ENCODE assay signal across 8 cellular contexts in the genomic region with DNA sequence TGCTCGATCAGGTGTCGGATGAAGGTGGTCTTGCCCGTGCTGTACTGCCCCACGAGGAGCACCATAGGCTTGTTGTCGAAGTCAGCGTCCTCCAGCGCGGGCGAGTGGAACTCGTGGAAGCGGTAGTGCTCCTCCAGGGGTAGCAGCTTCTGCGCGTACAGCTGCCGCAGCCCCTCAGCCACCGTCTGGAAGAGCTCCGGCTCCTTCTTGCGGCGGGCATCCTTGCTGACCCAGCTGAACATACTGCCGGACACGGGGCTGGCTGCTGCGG. TPM values are rescaled to one million over a fixed set of nuclear protein-coding genes. Genes with fewer than 3 reads are reported as not detected.
DNase-seq lines count a peak whose midpoint lies in the region; ATAC-seq and TF ChIP-seq lines count a peak whose summit lies in the region.

No MANE protein-coding gene starts in this region.

- peaks cover 65% of the 10 kb centered on the region for H3K4me1 Mint-ChIP-seq in activated CD8-positive, alpha-beta memory T cell treated with anti-CD3 and anti-CD28 coated beads, Interleukin-2, amount 10 ng/mL, durations not matched to agents 7 days and 5 days
- H3K4me1 Mint-ChIP-seq in osteocyte (ENCODE audit: unreplicated experiment) = peaks cover 46% of the 10 kb centered on the region

- H3K9me3 ChIP-seq in SJSA1 (replicated peaks) = no peaks in the 10 kb centered on the region
- no peaks in the 10 kb centered on the region for H3K9me3 ChIP-seq in esophagus squamous epithelium

- no peaks in the 10 kb centered on the region for H3K27me3 Mint-ChIP-seq in activated CD8-positive, alpha-beta memory T cell treated with anti-CD3 and anti-CD28 coated beads, Interleukin-2, amount 10 ng/mL, durations not matched to agents 7 days and 5 days
- H3K27me3 Mint-ChIP-seq in osteocyte (ENCODE audit: unreplicated experiment) = no peaks in the 10 kb centered on the region

- no peak for DNase-seq in activated CD8-positive, alpha-beta memory T cell treated with anti-CD3 and anti-CD28 coated beads, Interleukin-2, amount 10 ng/mL, durations not matched to agents 7 days and 5 days
- DNase-seq in activated CD8-positive, alpha-beta memory T cell treated with anti-CD3 and anti-CD28 coated beads, Interleukin-2, amount 50 U/mL, for 4 hours = no peak
- no peak for DNase-seq in SJSA1 (ENCODE audit: low read depth in 1 of 2, low spot score in 2 of 2)
- no peak for DNase-seq in esophagus squamous epithelium (lab: John Stamatoyannopoulos, UW)
- no peak for DNase-seq in osteocyte (ENCODE audit: extremely low spot score, unreplicated experiment)
- DNase-seq in stimulated activated CD4-positive, alpha-beta T cell treated with anti-CD3 and anti-CD28 coated beads, Interleukin-4, amount 100 ng/mL, for 24 hours = no peak
- DNase-seq in SKM-1 (lab: John Stamatoyannopoulos, UW; ENCODE audit: unreplicated experiment) = no peak

- WGBS in esophagus squamous epithelium, 2 donors = 2% methylated on average over 7 of the region's 21 CpGs; no CpG with 5 or more reads in 1 of the 2 donors

- H3K9me3 Mint-ChIP-seq in activated CD8-positive, alpha-beta memory T cell treated with anti-CD3 and anti-CD28 coated beads, Interleukin-2, amount 10 ng/mL, durations not matched to agents 7 days and 5 days (ENCODE audit: low read depth) = no peaks in the 10 kb centered on the region
- no peaks in the 10 kb centered on the region for H3K9me3 Mint-ChIP-seq in osteocyte (ENCODE audit: unreplicated experiment)

- intact Hi-C loops in esophagus squamous epithelium (cut with DNase I) = no loop called here

- peaks cover 34% of the 10 kb centered on the region for H3K36me3 Mint-ChIP-seq in activated CD8-positive, alpha-beta memory T cell treated with anti-CD3 and anti-CD28 coated beads, Interleukin-2, amount 10 ng/mL, durations not matched to agents 7 days and 5 days
- H3K36me3 Mint-ChIP-seq in osteocyte (ENCODE audit: unreplicated experiment) = no peaks in the 10 kb centered on the region

- CTCF ChIA-PET in activated CD8-positive, alpha-beta memory T cell treated with anti-CD3 and anti-CD28 coated beads, Interleukin-2, amount 10 ng/mL, durations not matched to agents 7 days and 5 days (lab: Charles Lee) = interaction anchor here (0.6 to 31.3 kb wide), 9 partner anchors 9 to 453 kb away, joined by 3 to 1163 read pairs (median 4); partner anchors contain the start of genes ARL2, CDC42BPG and ZNHIT2

- peak overlapping the region; percentile 75 for H3K4me3 ChIP-seq in SJSA1
- peak overlapping the region; percentile 79 to 96 (median 82) for H3K4me3 ChIP-seq in esophagus squamous epithelium

- H3K4me1 ChIP-seq in SJSA1 (replicated peaks) (peaks cover 29% of the 10 kb centered on the region), esophagus squamous epithelium (peaks cover 37 to 72% (median 53%) of the 10 kb centered on the region in 3 donors)

- TF ChIP-seq POLR2A in esophagus squamous epithelium (IDR thresholded peaks at IDR 0.05) = no peak

- peaks cover 40% of the 10 kb centered on the region for H3K36me3 ChIP-seq in SJSA1
- peaks cover 0 to 17% (median 4%) of the 10 kb centered on the region in 3 donors for H3K36me3 ChIP-seq in esophagus squamous epithelium

- ATAC-seq in activated CD8-positive, alpha-beta memory T cell treated with anti-CD3 and anti-CD28 coated beads, Interleukin-2, amount 10 ng/mL, durations not matched to agents 7 days and 5 days = no peak
- ATAC-seq in GM19328 (IDR thresholded peaks at IDR 0.05; ENCODE audit: unreplicated experiment) = no peak

- H3K4me3 Mint-ChIP-seq in activated CD8-positive, alpha-beta memory T cell treated with anti-CD3 and anti-CD28 coated beads, Interleukin-2, amount 10 ng/mL, durations not matched to agents 7 days and 5 days = peak overlapping the region; percentile 94
- peak overlapping the region; percentile 92 for H3K4me3 Mint-ChIP-seq in osteocyte (ENCODE audit: unreplicated experiment)

- H3K27ac Mint-ChIP-seq in activated CD8-positive, alpha-beta memory T cell treated with anti-CD3 and anti-CD28 coated beads, Interleukin-2, amount 10 ng/mL, durations not matched to agents 7 days and 5 days = peak overlapping the region; percentile 82
- peak overlapping the region; percentile 87 for H3K27ac Mint-ChIP-seq in osteocyte (ENCODE audit: unreplicated experiment)

- no peaks in the 10 kb centered on the region for H3K27me3 ChIP-seq in SJSA1 (replicated peaks)
- H3K27me3 ChIP-seq in esophagus squamous epithelium = no peaks in the 10 kb centered on the region

- peak in 1 of 6 experiments; percentile 21 for TF ChIP-seq CTCF in esophagus squamous epithelium (IDR thresholded peaks at IDR 0.05)
- no peak for TF ChIP-seq CTCF in osteocyte (IDR thresholded peaks at IDR 0.05)

- H3K27ac ChIP-seq in SJSA1 (no peak overlapping the region), esophagus squamous epithelium (peak overlapping the region; percentile 88 to 96 (median 90))

RNA-seq across cellular contexts. Expression of gene EHD1, which starts 0.3 kb away (rescaled TPM):
- 100 to 1,000 TPM; 149 to 155 TPM for total RNA-seq in activated CD8-positive, alpha-beta memory T cell treated with anti-CD3 and anti-CD28 coated beads, Interleukin-2, amount 10 ng/mL, durations not matched to agents 7 days and 5 days
- 75.2 and 85.7 TPM in 2 replicates for total RNA-seq in SJSA1 (2014; rRNA removed; shearing (Covaris generic))
- total RNA-seq in esophagus squamous epithelium = 10 to 100 TPM; 29.5 to 44.0 (median 31.8) TPM
- 57.4 and 61.0 TPM in 2 replicates for total RNA-seq in osteocyte

RNA-seq across cellular contexts. Expression of gene CDC42BPG, which starts 33.7 kb away (rescaled TPM):
- under 1 TPM; 0.50 to 0.61 TPM for total RNA-seq in activated CD8-positive, alpha-beta memory T cell treated with anti-CD3 and anti-CD28 coated beads, Interleukin-2, amount 10 ng/mL, durations not matched to agents 7 days and 5 days
- 0.03 TPM in 1 of 2 replicates, not detected in the other for total RNA-seq in SJSA1 (2014; rRNA removed; shearing (Covaris generic))
- 10 to 100 TPM; 16.4 to 48.5 (median 25.0) TPM for total RNA-seq in esophagus squamous epithelium
- total RNA-seq in osteocyte = 0.68 and 1.7 TPM in 2 replicates

RNA-seq across cellular contexts. Expression of gene ATG2A, which starts 38.9 kb away (rescaled TPM):
- 10 to 100 TPM; 27.3 to 27.9 TPM for total RNA-seq in activated CD8-positive, alpha-beta memory T cell treated with anti-CD3 and anti-CD28 coated beads, Interleukin-2, amount 10 ng/mL, durations not matched to agents 7 days and 5 days
- total RNA-seq in SJSA1 (2014; rRNA removed; shearing (Covaris generic)) = 22.5 and 23.2 TPM in 2 replicates
- total RNA-seq in esophagus squamous epithelium (10 to 100 TPM; 14.1 to 26.1 (median 19.6) TPM), osteocyte (23.6 and 28.7 TPM in 2 replicates)

RNA-seq across cellular contexts. Expression of gene PPP2R5B, which starts 46.3 kb away (rescaled TPM):
- 10 to 100 TPM; 11.7 to 12.3 TPM for total RNA-seq in activated CD8-positive, alpha-beta memory T cell treated with anti-CD3 and anti-CD28 coated beads, Interleukin-2, amount 10 ng/mL, durations not matched to agents 7 days and 5 days
- total RNA-seq in SJSA1 (2014; rRNA removed; shearing (Covaris generic)) = 20.6 and 30.6 TPM in 2 replicates
- total RNA-seq in esophagus squamous epithelium (10 to 100 TPM in 1 of 4 donors, 1 to 10 TPM in 3; 7.7 to 10.5 (median 8.6) TPM), osteocyte (21.3 and 26.8 TPM in 2 replicates)

RNA-seq across cellular contexts. Expression of gene GPHA2, which starts 57.5 kb away (rescaled TPM):
- not detected for total RNA-seq in activated CD8-positive, alpha-beta memory T cell treated with anti-CD3 and anti-CD28 coated beads, Interleukin-2, amount 10 ng/mL, durations not matched to agents 7 days and 5 days
- total RNA-seq in SJSA1 (2014; rRNA removed; shearing (Covaris generic)) = not detected in 2 replicates
- not detected for total RNA-seq in esophagus squamous epithelium
- total RNA-seq in osteocyte = not detected in 2 replicates
